ENCODE assay signal across 16 cellular contexts in genomic region chr1:7386226-7387052, GRCh38.
DNase-seq lines count a peak whose midpoint lies in the region; ATAC-seq and TF ChIP-seq lines count a peak whose summit lies in the region.
"Had no signal": no experiment of that assay in that cellular context is flagged by ENCODE, and none has a peak within 500 bp of the region (broad histone marks: within the 10 kb centered on the region; RNA-seq: fewer than 3 reads in every experiment).

No MANE protein-coding gene starts in this region.

- no peak overlapping the region for H3K9ac ChIP-seq in IMR-90 (ENCODE audit: low read depth, low read length)
- H3K9ac ChIP-seq in smooth muscle cell (ENCODE audit: low read depth) = no peak overlapping the region

- no peak overlapping the region; the same call in 1 of the 2 replicates for H4K91ac ChIP-seq in IMR-90 (ENCODE audit: insufficient read depth, low read depth, low read length)

- CTCF ChIA-PET in IMR-90 (lab: Yijun Ruan, JAX) = no interaction called here

- H3K4me1 ChIP-seq in IMR-90 (ENCODE audit: control insufficient read depth, insufficient read depth, low read length) (peaks cover 12% of the 10 kb centered on the region), esophagus muscularis mucosa (peaks cover 24 to 36% (median 33%) of the 10 kb centered on the region in 4 donors), smooth muscle cell (ENCODE audit: low read depth) (peaks cover 20% of the 10 kb centered on the region)

- H3K23ac ChIP-seq in IMR-90 (ENCODE audit: low read depth, low read length) = no peak overlapping the region

- no peaks in the 10 kb centered on the region for H3K79me2 ChIP-seq in smooth muscle cell (ENCODE audit: low read depth)

- H3K9me3 Mint-ChIP-seq in activated naive CD8-positive, alpha-beta T cell treated with anti-CD3 and anti-CD28 coated beads, Interleukin-2, amount 50 U/mL, for 24 hours = no peaks in the 10 kb centered on the region
- H3K9me3 Mint-ChIP-seq: immature natural killer cell had no signal

- H3K4me3 ChIP-seq in IMR-90 (ENCODE audit: insufficient read depth, low read depth, low read length) (no peak overlapping the region), esophagus muscularis mucosa (no peak overlapping the region), smooth muscle cell (no peak overlapping the region)
- H3K4me3 ChIP-seq: breast epithelium, gastroesophageal sphincter had no signal

- H3K27ac ChIP-seq in IMR-90 (ENCODE audit: insufficient read depth, low read length) = no peak overlapping the region
- H3K27ac ChIP-seq in esophagus muscularis mucosa (replicated peaks in 1 of 4) = no peak overlapping the region
- H3K27ac ChIP-seq in smooth muscle cell (ENCODE audit: low read depth) = peak overlapping the region; percentile 16
- H3K27ac ChIP-seq: gastroesophageal sphincter had no signal

- no peak overlapping the region for H3K27ac Mint-ChIP-seq in activated naive CD8-positive, alpha-beta T cell treated with anti-CD3 and anti-CD28 coated beads, Interleukin-2, amount 50 U/mL, for 24 hours
- H3K27ac Mint-ChIP-seq: activated CD8-positive, alpha-beta T cell treated with anti-CD3 and anti-CD28 coated beads, Interleukin-2, amount 10 ng/mL, durations not matched to agents 7 days and 5 days; immature natural killer cell; stimulated activated naive B cell treated with anti-CD40 and anti-IgM and Interleukin-4, amounts not matched to agents 10 μg/mL and 1 μg/mL and 100 μg/mL, for 72 hours had no signal

- 0 out of 2 replicates have a peak, but pooled peaks cover 7% of the 10 kb centered on the region for H3K9me1 ChIP-seq in IMR-90 (ENCODE audit: insufficient read depth, low read length)

- H3K27me3 ChIP-seq in IMR-90 (ENCODE audit: control insufficient read depth, insufficient read depth, low read length) = peaks cover 1% of the 10 kb centered on the region
- H3K27me3 ChIP-seq in esophagus muscularis mucosa = no peaks in the 10 kb centered on the region
- no peaks in the 10 kb centered on the region for H3K27me3 ChIP-seq in smooth muscle cell (ENCODE audit: low read depth)
- H3K27me3 ChIP-seq: breast epithelium, gastroesophageal sphincter had no signal

- H2AFZ ChIP-seq in IMR-90 (replicated peaks; ENCODE audit: low read length, poor library complexity) (peak overlapping the region; percentile 49), smooth muscle cell (ENCODE audit: low read depth) (no peak overlapping the region)

- H3K4me1 Mint-ChIP-seq in activated naive CD8-positive, alpha-beta T cell treated with anti-CD3 and anti-CD28 coated beads, Interleukin-2, amount 50 U/mL, for 24 hours = no peaks in the 10 kb centered on the region
- H3K4me1 Mint-ChIP-seq: immature natural killer cell; stimulated activated naive B cell treated with anti-CD40 and anti-IgM and Interleukin-4, amounts not matched to agents 10 μg/mL and 1 μg/mL and 100 μg/mL, for 72 hours had no signal

- no peak overlapping the region for H3K4ac ChIP-seq in IMR-90 (ENCODE audit: low read depth, low read length)

- in situ Hi-C loops in IMR-90 (cut with MboI; ENCODE audit: low sequenced_read_pairs) = no loop called here

- intact Hi-C loops in IMR-90 (cut with micrococcal nuclease) = no loop called here
- intact Hi-C loops in esophagus muscularis mucosa (cut with DNase I) = no loop called here

- no peak overlapping the region for H3K4me3 Mint-ChIP-seq in activated naive CD8-positive, alpha-beta T cell treated with anti-CD3 and anti-CD28 coated beads, Interleukin-2, amount 50 U/mL, for 24 hours
- H3K4me3 Mint-ChIP-seq: activated CD8-positive, alpha-beta T cell treated with anti-CD3 and anti-CD28 coated beads, Interleukin-2, amount 10 ng/mL, durations not matched to agents 7 days and 5 days; immature natural killer cell; stimulated activated naive B cell treated with anti-CD40 and anti-IgM and Interleukin-4, amounts not matched to agents 10 μg/mL and 1 μg/mL and 100 μg/mL, for 72 hours had no signal

- H3F3A ChIP-seq in smooth muscle cell (ENCODE audit: low read depth) = peaks cover 6% of the 10 kb centered on the region

- no peak overlapping the region for H3K18ac ChIP-seq in IMR-90 (ENCODE audit: low read depth, low read length)

- no peak overlapping the region for H3K4me2 ChIP-seq in IMR-90 (ENCODE audit: low read depth, low read length)
- H3K4me2 ChIP-seq in smooth muscle cell = no peak overlapping the region

- 87% methylated on average over 12 of the region's 20 CpGs; no CpG with 5 or more reads in 1 of the 2 experiments for WGBS in IMR-90 (ENCODE audit: extremely low coverage in 2 of 2, insufficient read length in 1 of 2), 2 experiments
- 81% methylated on average over 11 of the region's 20 CpGs for WGBS in esophagus muscularis mucosa
- 83% methylated on average over 20 of the region's 20 CpGs for WGBS in smooth muscle cell (ENCODE audit: low lambda C conversion rate)

- no peak overlapping the region for H2BK5ac ChIP-seq in IMR-90 (ENCODE audit: low read depth, low read length, poor library complexity, severe bottlenecking)

- H2BK120ac ChIP-seq in IMR-90 (ENCODE audit: low read depth, low read length) = no peak overlapping the region

- H3K56ac ChIP-seq in IMR-90 (ENCODE audit: extremely low read depth, insufficient read depth, low read length) = no peak overlapping the region

- peak overlapping the region; percentile 18 for H2AK9ac ChIP-seq in IMR-90 (replicated peaks; ENCODE audit: low read depth, low read length, poor library complexity)

- POLR2A ChIA-PET in IMR-90 (lab: Charles Lee; ENCODE audit: unreplicated experiment) = interaction anchor here (0.5 kb wide), 1 partner anchor 82 kb away, joined by 4 read pairs; no protein-coding TSS in a partner anchor

- TF ChIP-seq POLR2A in IMR-90 (IDR thresholded peaks at IDR 0.05; ENCODE audit: low read depth, low read length) (no peak), esophagus muscularis mucosa (IDR thresholded peaks at IDR 0.05; ENCODE audit: low read depth) (no peak)

- H3K36me3 Mint-ChIP-seq in activated naive CD8-positive, alpha-beta T cell treated with anti-CD3 and anti-CD28 coated beads, Interleukin-2, amount 50 U/mL, for 24 hours (ENCODE audit: low read depth) = no peaks in the 10 kb centered on the region
- H3K36me3 Mint-ChIP-seq: immature natural killer cell; stimulated activated naive B cell treated with anti-CD40 and anti-IgM and Interleukin-4, amounts not matched to agents 10 μg/mL and 1 μg/mL and 100 μg/mL, for 72 hours had no signal

- H2AK5ac ChIP-seq in IMR-90 (ENCODE audit: low read depth, low read length) = no peak overlapping the region

- no peak for TF ChIP-seq EP300 in esophagus muscularis mucosa (IDR thresholded peaks at IDR 0.05)

- no TSS peak for BruUV-seq in IMR-90 (replicated peaks; lab: Mats Ljungman, UMichigan)

- no peak overlapping the region for H4K5ac ChIP-seq in IMR-90 (ENCODE audit: low read depth, low read length)

- no peaks in the 10 kb centered on the region for H3K27me3 Mint-ChIP-seq in activated naive CD8-positive, alpha-beta T cell treated with anti-CD3 and anti-CD28 coated beads, Interleukin-2, amount 50 U/mL, for 24 hours

- no peak overlapping the region for H4K8ac ChIP-seq in IMR-90 (ENCODE audit: low read depth in 2 of 2, low read length in 2 of 2)

- TF ChIP-seq RAD21 in IMR-90 (IDR thresholded peaks at IDR 0.05; ENCODE audit: low read length) = no peak

- no peaks in the 10 kb centered on the region for H3K36me3 ChIP-seq in IMR-90 (ENCODE audit: control insufficient read depth, insufficient read depth, low read length)
- H3K36me3 ChIP-seq in esophagus muscularis mucosa = no peaks in the 10 kb centered on the region
- no peaks in the 10 kb centered on the region for H3K36me3 ChIP-seq in smooth muscle cell (ENCODE audit: low read depth)
- H3K36me3 ChIP-seq: breast epithelium, gastroesophageal sphincter had no signal

- H4K20me1 ChIP-seq in IMR-90 (ENCODE audit: insufficient read depth, low read length) (no peaks in the 10 kb centered on the region), smooth muscle cell (ENCODE audit: low read depth) (no peaks in the 10 kb centered on the region)

- DNase-seq in IMR-90 = no peak
- DNase-seq in SK-N-DZ (ENCODE audit: low spot score) = peak; percentile 10
- DNase-seq in esophagus muscularis mucosa (ENCODE audit: extremely low spot score) = peak; percentile 89
- DNase-seq in smooth muscle cell (lab: John Stamatoyannopoulos, UW; ENCODE audit: unreplicated experiment) = no peak
- no peak for DNase-seq in activated naive CD8-positive, alpha-beta T cell treated with anti-CD3 and anti-CD28 coated beads, Interleukin-2, amount 50 U/mL, for 24 hours
- no peak for DNase-seq in HK-2 (ENCODE audit: unreplicated experiment)
- DNase-seq: activated CD8-positive, alpha-beta T cell treated with anti-CD3 and anti-CD28 coated beads, Interleukin-2, amount 10 ng/mL, durations not matched to agents 7 days and 5 days; immature natural killer cell; mesendoderm; NCI-H1048; OCI-M1; stimulated activated naive B cell treated with anti-CD40 and anti-IgM and Interleukin-4, amounts not matched to agents 10 μg/mL and 1 μg/mL and 100 μg/mL, for 72 hours had no signal

- TF ChIP-seq CTCF in IMR-90 (conservative IDR thresholded peaks at IDR 0.05; ENCODE audit: low read depth, low read length) (no peak), esophagus muscularis mucosa (IDR thresholded peaks at IDR 0.05) (no peak), smooth muscle cell (IDR thresholded peaks at IDR 0.05; ENCODE audit: borderline replicate concordance, insufficient read depth, poor library complexity, severe bottlenecking) (no peak)

- peaks cover 4% of the 10 kb centered on the region for H3K9me3 ChIP-seq in IMR-90 (ENCODE audit: control insufficient read depth, insufficient read depth, low read length)
- H3K9me3 ChIP-seq in esophagus muscularis mucosa = no peaks in the 10 kb centered on the region
- no peaks in the 10 kb centered on the region for H3K9me3 ChIP-seq in smooth muscle cell (replicated peaks; ENCODE audit: low read depth)
- H3K9me3 ChIP-seq: breast epithelium had no signal

- dilution Hi-C loops in IMR-90 (cut with HindIII; ENCODE audit: low sequenced_read_pairs, unreplicated experiment) = no loop called here

- no peak overlapping the region for H2BK15ac ChIP-seq in IMR-90 (ENCODE audit: low read depth, low read length)

- H2BK20ac ChIP-seq in IMR-90 (ENCODE audit: low read depth, low read length) = no peak overlapping the region

- H3K14ac ChIP-seq in IMR-90 (replicated peaks; ENCODE audit: low read depth, low read length) = no peak overlapping the region

- H3K79me1 ChIP-seq in IMR-90 (ENCODE audit: low read depth in 1 of 2, low read length in 2 of 2) = no peaks in the 10 kb centered on the region

- ATAC-seq in IMR-90 (ENCODE audit: low read depth) (no peak), GM19467 (IDR thresholded peaks at IDR 0.05; ENCODE audit: unreplicated experiment) (no peak)
- ATAC-seq in activated naive CD8-positive, alpha-beta T cell treated with anti-CD3 and anti-CD28 coated beads, Interleukin-2, amount 50 U/mL, for 24 hours = no peak
- ATAC-seq: activated CD8-positive, alpha-beta T cell treated with anti-CD3 and anti-CD28 coated beads, Interleukin-2, amount 10 ng/mL, durations not matched to agents 7 days and 5 days; gastroesophageal sphincter; HCT116; stimulated activated naive B cell treated with anti-CD40 and anti-IgM and Interleukin-4, amounts not matched to agents 10 μg/mL and 1 μg/mL and 100 μg/mL, for 72 hours had no signal

TF ChIP-seq in IMR-90, 13 proteins besides CTCF, POLR2A, EP300 and RAD21 (continues in another document):
- TF ChIP-seq MAZ (IDR thresholded peaks at IDR 0.05; ENCODE audit: borderline replicate concordance, low read depth, low read length) (no peak), BHLHE40 (IDR thresholded peaks at IDR 0.05; ENCODE audit: low read depth, low read length) (no peak)

Comparison
In these comparisons a context has a peak if more than half of its experiments do, and no peak if none do; other contexts are left out.
1. DNase-seq: peak in SK-N-DZ (single experiment) and esophagus muscularis mucosa (single experiment); none in IMR-90 (single experiment), smooth muscle cell (single experiment), activated naive CD8-positive, alpha-beta T cell treated with anti-CD3 and anti-CD28 coated beads, Interleukin-2, amount 50 U/mL, for 24 hours (single experiment) and HK-2 (single experiment).